8 cellular contexts compared by ENCODE assay signal in genomic region chr6:169701218-169701952, GRCh38. TPM values are rescaled to one million over a fixed set of nuclear protein-coding genes. Genes with fewer than 3 reads are reported as not detected.
A peak's percentile ranks its signal among the peaks of the same experiment; 100 is the strongest.
DNase-seq lines count a peak whose midpoint lies in the region; ATAC-seq and TF ChIP-seq lines count a peak whose summit lies in the region.

No MANE protein-coding gene starts in this region.

- intact Hi-C loops in lower lobe of right lung (cut with DNase I) (loop anchor here (10.0 kb wide), 1 partner anchor 53 kb away; the partner anchor contains the start of genes DYNLT2 and ERMARD), transverse colon (cut with DNase I; ENCODE audit: low total_unique reads) (loop anchor here (2.0 kb wide), 1 partner anchor 49 kb away; the partner anchor contains the start of genes DYNLT2 and ERMARD)

- 0 to 3% methylated on average over 6 to 38 of the region's 56 CpGs for WGBS in transverse colon (ENCODE audit: low coverage in 1 of 2), 2 donors

- peak overlapping the region; percentile 91 to 100 (median 94) for H3K4me3 Mint-ChIP-seq in CD4-positive, CD25-positive, alpha-beta regulatory T cell

- no peak for DNase-seq in CD4-positive, CD25-positive, alpha-beta regulatory T cell
- no peak for DNase-seq in brain microvascular endothelial cell
- DNase-seq in lower lobe of right lung: no peak
- peak; percentile 28 for DNase-seq in transverse colon
- DNase-seq in RPMI8226: no peak

- H3K9me3 Mint-ChIP-seq in CD4-positive, CD25-positive, alpha-beta regulatory T cell: no peaks in the 10 kb centered on the region

- H3K27me3 ChIP-seq in CD4-positive, CD25-positive, alpha-beta regulatory T cell (ENCODE audit: control insufficient read depth, insufficient read depth, low read length): no peaks in the 10 kb centered on the region
- H3K27me3 ChIP-seq in brain microvascular endothelial cell (replicated peaks): no peaks in the 10 kb centered on the region
- no peaks in the 10 kb centered on the region for H3K27me3 ChIP-seq in lower lobe of right lung (ENCODE audit: low read depth)
- no peaks in the 10 kb centered on the region for H3K27me3 ChIP-seq in transverse colon

- no peak for TF ChIP-seq EP300 in transverse colon (IDR thresholded peaks at IDR 0.05; ENCODE audit: low read depth)

- H3K27me3 Mint-ChIP-seq in CD4-positive, CD25-positive, alpha-beta regulatory T cell: no peaks in the 10 kb centered on the region

- no peak for TF ChIP-seq CTCF in brain microvascular endothelial cell (IDR thresholded peaks at IDR 0.05; ENCODE audit: low read depth, low read length, missing control alignments)
- no peak for TF ChIP-seq CTCF in lower lobe of right lung (IDR thresholded peaks at IDR 0.05)
- no peak for TF ChIP-seq CTCF in transverse colon (IDR thresholded peaks at IDR 0.05)

- H3K27ac Mint-ChIP-seq in CD4-positive, CD25-positive, alpha-beta regulatory T cell: peak overlapping the region; percentile 93 to 95 (median 93)

- peaks cover 25 to 55% (median 44%) of the 10 kb centered on the region in 4 donors for H3K4me1 Mint-ChIP-seq in CD4-positive, CD25-positive, alpha-beta regulatory T cell

- TF ChIP-seq POLR2A in transverse colon (IDR thresholded peaks at IDR 0.05): no peak

- peaks cover 15% of the 10 kb centered on the region for H3K36me3 ChIP-seq in CD4-positive, CD25-positive, alpha-beta regulatory T cell (ENCODE audit: control insufficient read depth, insufficient read depth, low read length)
- H3K36me3 ChIP-seq in KOPT-K1 (ENCODE audit: insufficient read depth, low read length) (peaks cover 41% of the 10 kb centered on the region), brain microvascular endothelial cell (replicated peaks) (peaks cover 3% of the 10 kb centered on the region), lower lobe of right lung (peaks cover 29% of the 10 kb centered on the region), transverse colon (no peaks in the 10 kb centered on the region)

- H3K9me3 ChIP-seq in CD4-positive, CD25-positive, alpha-beta regulatory T cell (ENCODE audit: control insufficient read depth in 2 of 2, low read length in 2 of 2): peaks cover 0 to 2% of the 10 kb centered on the region in 2 experiments
- H3K9me3 ChIP-seq in KOPT-K1 (ENCODE audit: insufficient read depth, low read length, poor library complexity, severe bottlenecking) (peaks cover 4% of the 10 kb centered on the region), lower lobe of right lung (no peaks in the 10 kb centered on the region), transverse colon (no peaks in the 10 kb centered on the region)

- peaks cover 43% of the 10 kb centered on the region for H3K4me1 ChIP-seq in CD4-positive, CD25-positive, alpha-beta regulatory T cell (ENCODE audit: control insufficient read depth, insufficient read depth, low read length, poor library complexity, severe bottlenecking)
- H3K4me1 ChIP-seq in lower lobe of right lung: peaks cover 40% of the 10 kb centered on the region
- H3K4me1 ChIP-seq in transverse colon: peaks cover 17 to 50% (median 33%) of the 10 kb centered on the region in 4 donors

- H3K4me3 ChIP-seq in CD4-positive, CD25-positive, alpha-beta regulatory T cell (ENCODE audit: low read depth, low read length): peak overlapping the region; percentile 76
- H3K4me3 ChIP-seq in brain microvascular endothelial cell (ENCODE audit: low read depth, low read length): peak overlapping the region; percentile 91
- peak overlapping the region; percentile 98 for H3K4me3 ChIP-seq in lower lobe of right lung
- H3K4me3 ChIP-seq in transverse colon: peak overlapping the region; percentile 66 to 96 (median 78)

- H3K36me3 Mint-ChIP-seq in CD4-positive, CD25-positive, alpha-beta regulatory T cell: peaks cover 4% of the 10 kb centered on the region

- peak overlapping the region; percentile 98 for H3K27ac ChIP-seq in CD4-positive, CD25-positive, alpha-beta regulatory T cell (ENCODE audit: insufficient read depth, low read length, poor library complexity, severe bottlenecking)
- peak overlapping the region; percentile 82 for H3K27ac ChIP-seq in KOPT-K1 (ENCODE audit: low read depth, low read length, poor library complexity, severe bottlenecking)
- peak overlapping the region; percentile 97 for H3K27ac ChIP-seq in brain microvascular endothelial cell
- peak overlapping the region; percentile 99 for H3K27ac ChIP-seq in lower lobe of right lung
- H3K27ac ChIP-seq in transverse colon: peak overlapping the region; percentile 94 to 98 (median 97)

- no peak for ATAC-seq in CD4-positive, CD25-positive, alpha-beta regulatory T cell (ENCODE audit: low read depth in 2 of 2)
- peak; percentile 12 for ATAC-seq in GM19438 (IDR thresholded peaks at IDR 0.05; ENCODE audit: low read depth, unreplicated experiment)
- ATAC-seq in lower lobe of right lung: peak; percentile 1 to 23
- ATAC-seq in GM18861 (IDR thresholded peaks at IDR 0.05; ENCODE audit: unreplicated experiment): no peak

- in situ Hi-C loops in brain microvascular endothelial cell (cut with HindIII; ENCODE audit: low pct_ligation_motif_present, low sequenced_read_pairs): no loop called here
- in situ Hi-C loops in transverse colon (cut with MboI; ENCODE audit: low pct_ligation_motif_present in 1 of 4, low pct_unique_long_range_greater_than_20kb in 1 of 4, low sequenced_read_pairs in 3 of 4): no loop called here

RNA-seq across cellular contexts. Expression of gene WDR27, which starts 0.4 kb away (rescaled TPM):
- 30.7 TPM for total RNA-seq in CD4-positive, CD25-positive, alpha-beta regulatory T cell
- 1 to 10 TPM; 3.7 to 5.6 (median 4.5) TPM for polyA plus RNA-seq in CD4-positive, CD25-positive, alpha-beta regulatory T cell
- total RNA-seq in lower lobe of right lung: 38.0 TPM
- total RNA-seq in transverse colon: 10 to 100 TPM; 44.9 to 75.0 (median 57.0) TPM

RNA-seq across cellular contexts. Expression of gene C6orf120, which starts 0.5 kb away (rescaled TPM):
- total RNA-seq in CD4-positive, CD25-positive, alpha-beta regulatory T cell: 18.2 TPM
- 10 to 100 TPM in 3 of 4 donors, 1 to 10 TPM in 1; 9.7 to 11.7 (median 11.0) TPM for polyA plus RNA-seq in CD4-positive, CD25-positive, alpha-beta regulatory T cell
- total RNA-seq in lower lobe of right lung (22.2 TPM), transverse colon (10 to 100 TPM; 20.5 to 45.2 (median 40.5) TPM)

RNA-seq across cellular contexts. Expression of gene PHF10, which starts 22.9 kb away (rescaled TPM):
- total RNA-seq in CD4-positive, CD25-positive, alpha-beta regulatory T cell: 69.6 TPM
- 10 to 100 TPM; 18.6 to 25.9 (median 20.2) TPM for polyA plus RNA-seq in CD4-positive, CD25-positive, alpha-beta regulatory T cell
- total RNA-seq in lower lobe of right lung (45.7 TPM), transverse colon (10 to 100 TPM; 21.3 to 49.9 (median 25.3) TPM)

RNA-seq across cellular contexts. Expression of gene DYNLT2, which starts 50.0 kb away (rescaled TPM):
- total RNA-seq in CD4-positive, CD25-positive, alpha-beta regulatory T cell: 3.9 TPM
- 1 to 10 TPM in 2 of 4 donors, under 1 TPM in 2; 0.48 to 1.1 (median 0.95) TPM for polyA plus RNA-seq in CD4-positive, CD25-positive, alpha-beta regulatory T cell
- total RNA-seq in lower lobe of right lung (1.6 TPM), transverse colon (1 to 10 TPM; 3.3 to 7.5 (median 4.4) TPM)

RNA-seq across cellular contexts. Expression of gene ERMARD, which starts 50.0 kb away (rescaled TPM):
- 27.3 TPM for total RNA-seq in CD4-positive, CD25-positive, alpha-beta regulatory T cell
- polyA plus RNA-seq in CD4-positive, CD25-positive, alpha-beta regulatory T cell: 10 to 100 TPM; 12.4 to 14.4 (median 13.5) TPM
- total RNA-seq in lower lobe of right lung: 25.4 TPM
- 10 to 100 TPM; 15.7 to 29.5 (median 20.8) TPM for total RNA-seq in transverse colon

Comparison
In these comparisons a context has a peak if more than half of its experiments do, and no peak if none do; other contexts are left out.
1. ATAC-seq: peak in GM19438 (single experiment) and lower lobe of right lung (2 of 2); none in CD4-positive, CD25-positive, alpha-beta regulatory T cell (0 of 2) and GM18861 (single experiment).
2. Peak in every context shown above with its lines, with median percentiles within 50 percentile points of each other: H3K27ac ChIP-seq and H3K4me3 ChIP-seq.